18 cellular contexts compared by ENCODE assay signal in genomic region chr10:57921140-57921539, GRCh38.
"Had no signal": no experiment of that assay in that cellular context is flagged by ENCODE, and none has a peak within 500 bp of the region (broad histone marks: within the 10 kb centered on the region; RNA-seq: fewer than 3 reads in every experiment).

No MANE protein-coding gene starts in this region.

- H3K27me3 ChIP-seq: right atrium auricular region, suprapubic skin, upper lobe of right lung had no signal

- H3K9me3 ChIP-seq: prostate gland, right atrium auricular region, suprapubic skin, upper lobe of right lung had no signal

- DNase-seq: activated CD4-positive, alpha-beta T cell treated with anti-CD3 and anti-CD28 coated beads for 36 hours; activated CD4-positive, alpha-beta T cell treated with anti-CD3 and anti-CD28 coated beads, Interleukin-2, amount 50 U/mL, for 48 hours; activated T-cell treated with anti-CD3 and anti-CD28 coated beads for 4 hours; amniotic stem cell; effector memory CD8-positive, alpha-beta T cell; foreskin fibroblast; glutamatergic neuron; hippocampal formation; left cardiac atrium; mesendoderm; naive thymus-derived CD8-positive, alpha-beta T cell; stimulated activated CD4-positive, alpha-beta T cell treated with anti-CD3 and anti-CD28 coated beads, Interleukin-2, amount 100 ng/mL, for 24 hours; upper lobe of right lung had no signal

- H3K36me3 ChIP-seq: prostate gland, right atrium auricular region, suprapubic skin, upper lobe of right lung had no signal

- H3K4me1 ChIP-seq: prostate gland, right atrium auricular region, suprapubic skin, upper lobe of right lung had no signal

- ATAC-seq: activated CD4-positive, alpha-beta T cell treated with anti-CD3 and anti-CD28 coated beads for 36 hours; effector memory CD8-positive, alpha-beta T cell; left cardiac atrium; naive thymus-derived CD8-positive, alpha-beta T cell; upper lobe of right lung; WTC11 had no signal

- H3K27ac ChIP-seq: epithelial cell of prostate, prostate gland, right atrium auricular region, suprapubic skin, upper lobe of right lung had no signal

- H3K4me3 ChIP-seq: prostate gland, right atrium auricular region, suprapubic skin, upper lobe of right lung had no signal
